ENCODE assay signal across 12 cellular contexts in the genomic region with DNA sequence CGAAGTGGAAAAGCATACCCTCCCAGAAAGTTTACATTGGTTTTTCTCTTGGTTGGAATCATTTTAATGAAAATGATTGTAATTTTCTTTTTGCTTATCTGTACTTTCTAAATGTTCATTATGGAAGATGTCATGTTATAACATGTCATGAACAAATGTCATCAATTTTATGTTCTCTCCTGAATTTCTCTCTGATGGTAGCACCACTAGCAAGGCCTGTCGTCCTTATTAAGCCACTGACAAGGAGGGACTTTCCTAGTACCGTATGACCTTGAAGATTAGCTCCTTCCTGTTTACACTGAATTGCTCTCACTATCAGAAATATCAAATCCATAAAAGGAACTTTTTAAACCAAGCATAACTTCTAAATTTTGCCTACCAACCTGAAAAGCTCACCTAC.
DNase-seq lines count a peak whose midpoint lies in the region; ATAC-seq and TF ChIP-seq lines count a peak whose summit lies in the region.
"Had no signal": no experiment of that assay in that cellular context is flagged by ENCODE, and none has a peak within 500 bp of the region (broad histone marks: within the 10 kb centered on the region; RNA-seq: fewer than 3 reads in every experiment).

No MANE protein-coding gene starts in this region.

- H3K4me3 ChIP-seq in WERI-Rb-1 (ENCODE audit: low read depth, low read length) (no peak overlapping the region), parathyroid adenoma (ENCODE audit: low read depth, low read length) (no peak overlapping the region)
- H3K4me3 ChIP-seq: gastroesophageal sphincter had no signal

- ATAC-seq in HG02610 (IDR thresholded peaks at IDR 0.05; ENCODE audit: unreplicated experiment) = peak; percentile 67
- ATAC-seq: gastroesophageal sphincter had no signal

- peak overlapping the region; percentile 86 for H2AFZ ChIP-seq in parathyroid adenoma

- in situ Hi-C loops in KBM-7 (cut with MboI; ENCODE audit: low pct_unique_long_range_greater_than_20kb, low sequenced_read_pairs) = no loop called here

- no peaks in the 10 kb centered on the region for H3K9me3 Mint-ChIP-seq in activated T-cell treated with anti-CD3 and anti-CD28 coated beads, Interleukin-2, amount 50 U/mL, for 24 hours

- H3K4me3 Mint-ChIP-seq in activated T-cell treated with anti-CD3 and anti-CD28 coated beads, Interleukin-2, amount 50 U/mL, for 24 hours = no peak overlapping the region

- H3K27me3 Mint-ChIP-seq in activated T-cell treated with anti-CD3 and anti-CD28 coated beads, Interleukin-2, amount 50 U/mL, for 24 hours = no peaks in the 10 kb centered on the region

- TF ChIP-seq CTCF in WERI-Rb-1 (IDR thresholded peaks at IDR 0.05; ENCODE audit: low read depth, low read length) (no peak), parathyroid adenoma (IDR thresholded peaks at IDR 0.05) (no peak)

- H3K36me3 Mint-ChIP-seq in activated T-cell treated with anti-CD3 and anti-CD28 coated beads, Interleukin-2, amount 50 U/mL, for 24 hours (ENCODE audit: low read depth) = peaks cover 45% of the 10 kb centered on the region

- H3K4me1 ChIP-seq in parathyroid adenoma = peaks cover 39% of the 10 kb centered on the region

- no peak overlapping the region for H3K9ac ChIP-seq in parathyroid adenoma

- H3K9me3 ChIP-seq in WERI-Rb-1 (ENCODE audit: severe bottlenecking) (no peaks in the 10 kb centered on the region), parathyroid adenoma (ENCODE audit: control insufficient read depth, low read length) (no peaks in the 10 kb centered on the region)
- H3K9me3 ChIP-seq: gastroesophageal sphincter had no signal

- H3K27ac ChIP-seq in WERI-Rb-1 = 0 out of 2 replicates have a peak overlapping the region, but pooled peaks have one; percentile 13
- peak overlapping the region; percentile 92 for H3K27ac ChIP-seq in parathyroid adenoma
- H3K27ac ChIP-seq: gastroesophageal sphincter had no signal

- peaks cover 8% of the 10 kb centered on the region for H3K79me2 ChIP-seq in parathyroid adenoma

- H3K27me3 ChIP-seq in WERI-Rb-1 (ENCODE audit: insufficient read depth, low read depth, severe bottlenecking) = no peaks in the 10 kb centered on the region
- H3K27me3 ChIP-seq in parathyroid adenoma (ENCODE audit: control insufficient read depth, insufficient read depth, low read length) = no peaks in the 10 kb centered on the region
- H3K27me3 ChIP-seq: gastroesophageal sphincter had no signal

- peaks cover 37% of the 10 kb centered on the region for H3K4me1 Mint-ChIP-seq in activated T-cell treated with anti-CD3 and anti-CD28 coated beads, Interleukin-2, amount 50 U/mL, for 24 hours (ENCODE audit: low read depth)

- H3K27ac Mint-ChIP-seq in activated T-cell treated with anti-CD3 and anti-CD28 coated beads, Interleukin-2, amount 50 U/mL, for 24 hours = peak overlapping the region; percentile 42

- H3K36me3 ChIP-seq in WERI-Rb-1 (peaks cover 48% of the 10 kb centered on the region), parathyroid adenoma (ENCODE audit: control insufficient read depth, insufficient read depth, low read length) (no peaks in the 10 kb centered on the region)

- DNase-seq in activated T-cell treated with anti-CD3 and anti-CD28 coated beads, Interleukin-2, amount 50 U/mL, for 24 hours = no peak
- DNase-seq in activated T-cell treated with anti-CD3 and anti-CD28 coated beads for 4 hours (no peak), WERI-Rb-1 (no peak), KBM-7 (no peak), retina (no peak), occipital lobe (lab: John Stamatoyannopoulos, UW) (no peak)
- DNase-seq: ACHN, cerebellar nuclear complex, NCI-H2081 treated with DMSO at 0.1 percent for 48 hours had no signal

- H3K4me2 ChIP-seq in parathyroid adenoma (ENCODE audit: low read length) = peak overlapping the region; percentile 1
